1 cellular context compared by ENCODE assay signal in genomic region chr19:2050991-2051770, GRCh38.
TF ChIP-seq lines count a peak whose summit lies in the region.

Gene MKNK2 (minus strand): TSS chr19:2051244. CDS start chr19:2050851, 393 bp downstream.

TF ChIP-seq in SK-N-SH, 30 proteins besides CTCF, POLR2A, EP300 and RAD21 (continued from another document):
- TF ChIP-seq FOXM1 (IDR thresholded peaks at IDR 0.05; ENCODE audit: low read depth) (no peak), CHD2 (IDR thresholded peaks at IDR 0.05; ENCODE audit: low read length, partially characterized antibody) (no peak), JUND (IDR thresholded peaks at IDR 0.05) (no peak), REST (IDR thresholded peaks at IDR 0.05; ENCODE audit: low read depth, low read length) (0 out of 2 replicates have a peak, but pooled peaks have one; percentile 36), NRF1 (IDR thresholded peaks at IDR 0.05; ENCODE audit: low read depth, low read length) (peak; percentile 97), TEAD4 (IDR thresholded peaks at IDR 0.05; ENCODE audit: borderline replicate concordance, insufficient read depth) (no peak), RCOR1 (IDR thresholded peaks at IDR 0.05; ENCODE audit: low read length) (0 out of 2 replicates have a peak, but pooled peaks have one; percentile 26), MXI1 (IDR thresholded peaks at IDR 0.05; ENCODE audit: low read depth, low read length) (0 out of 2 replicates have a peak, but pooled peaks have one; percentile 35), POLR2AphosphoS5 (IDR thresholded peaks at IDR 0.05; ENCODE audit: low read depth, low read length) (peak; percentile 99), PBX3 (IDR thresholded peaks at IDR 0.05) (0 out of 2 replicates have a peak, but pooled peaks have one; percentile 27), USF2 (IDR thresholded peaks at IDR 0.05; ENCODE audit: borderline replicate concordance, low read depth, low read length) (no peak), YY1 (IDR thresholded peaks at IDR 0.05; ENCODE audit: low read depth) (no peak), GATA2 (CRISPR knock-in tag; IDR thresholded peaks at IDR 0.05) (no peak), RFX5 (IDR thresholded peaks at IDR 0.05; ENCODE audit: low read length) (no peak), NFIC (IDR thresholded peaks at IDR 0.05; ENCODE audit: borderline replicate concordance) (no peak), FOSL2 (IDR thresholded peaks at IDR 0.05; ENCODE audit: borderline replicate concordance, low read depth) (no peak)
- TF ChIP-seq, protein P1, sequence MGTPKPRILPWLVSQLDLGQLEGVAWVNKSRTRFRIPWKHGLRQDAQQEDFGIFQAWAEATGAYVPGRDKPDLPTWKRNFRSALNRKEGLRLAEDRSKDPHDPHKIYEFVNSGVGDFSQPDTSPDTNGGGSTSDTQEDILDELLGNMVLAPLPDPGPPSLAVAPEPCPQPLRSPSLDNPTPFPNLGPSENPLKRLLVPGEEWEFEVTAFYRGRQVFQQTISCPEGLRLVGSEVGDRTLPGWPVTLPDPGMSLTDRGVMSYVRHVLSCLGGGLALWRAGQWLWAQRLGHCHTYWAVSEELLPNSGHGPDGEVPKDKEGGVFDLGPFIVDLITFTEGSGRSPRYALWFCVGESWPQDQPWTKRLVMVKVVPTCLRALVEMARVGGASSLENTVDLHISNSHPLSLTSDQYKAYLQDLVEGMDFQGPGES (IDR thresholded peaks at IDR 0.05; ENCODE audit: low read depth, low read length): no peak
